8 cellular contexts compared by ENCODE assay signal in genomic region chr10:31320179-31320597, GRCh38. TPM values are rescaled to one million over a fixed set of nuclear protein-coding genes. Genes with fewer than 3 reads are reported as not detected.
DNase-seq lines count a peak whose midpoint lies in the region; ATAC-seq and TF ChIP-seq lines count a peak whose summit lies in the region.

No MANE protein-coding gene starts in this region.

- no peak for TF ChIP-seq POLR2A in ovary (IDR thresholded peaks at IDR 0.05)

- peaks cover 53% of the 10 kb centered on the region for H3K79me2 ChIP-seq in OCI-LY1 (ENCODE audit: insufficient read depth, low read length)

- DNase-seq in HAP-1 (ENCODE audit: low spot score in 2 of 2) (peak in 1 of 2 experiments; percentile 45), activated gamma-delta T cell treated with Interleukin-2 at 50 U/mL for 16 hours (peak; percentile 35), head of caudate nucleus (peak in 38 of 42 donors; percentile 4 to 64 (median 34)), ovary (peak; percentile 48 to 72 (median 63)), aorta (peak; percentile 70 to 81), NCI-H1930 (lab: John Stamatoyannopoulos, UW) (no peak)

- WGBS in ovary, 3 donors = 0 to 1% (median 1%) methylated on average over 28 to 39 of the region's 39 CpGs
- 0% methylated on average over 33 to 39 of the region's 39 CpGs for WGBS in aorta, 2 donors

- H3F3A ChIP-seq in OCI-LY1 (ENCODE audit: insufficient read depth, low read length) = no peaks in the 10 kb centered on the region

- H3K27me3 ChIP-seq in HAP-1 (ENCODE audit: low read depth) = no peaks in the 10 kb centered on the region
- no peaks in the 10 kb centered on the region for H3K27me3 ChIP-seq in OCI-LY1 (ENCODE audit: insufficient read depth, low read length)
- no peaks in the 10 kb centered on the region for H3K27me3 ChIP-seq in ovary
- no peaks in the 10 kb centered on the region for H3K27me3 ChIP-seq in aorta (ENCODE audit: control insufficient read depth in 1 of 2, insufficient read depth in 2 of 2, low read length in 1 of 2)

- TF ChIP-seq CTCF in OCI-LY1 (IDR thresholded peaks at IDR 0.05; ENCODE audit: low read length) = no peak
- TF ChIP-seq CTCF in ovary (IDR thresholded peaks at IDR 0.05) = no peak

- H3K4me1 ChIP-seq in HAP-1 = peaks cover 8% of the 10 kb centered on the region
- H3K4me1 ChIP-seq in OCI-LY1 (ENCODE audit: insufficient read depth, low read length, severe bottlenecking) = peaks cover 51% of the 10 kb centered on the region
- H3K4me1 ChIP-seq in ovary (ENCODE audit: insufficient read depth) = no peaks in the 10 kb centered on the region
- no peaks in the 10 kb centered on the region for H3K4me1 ChIP-seq in aorta (ENCODE audit: control insufficient read depth in 1 of 2, insufficient read depth in 2 of 2, low read length in 2 of 2)

- H3K4me3 ChIP-seq in GM08714 (ENCODE audit: low read length) (peak overlapping the region; percentile 92), HAP-1 (peak overlapping the region; percentile 88), OCI-LY1 (ENCODE audit: low read depth, low read length, poor library complexity, severe bottlenecking) (peak overlapping the region; percentile 91), ovary (peak overlapping the region; percentile 95), aorta (ENCODE audit: low read length in 2 of 2) (peak overlapping the region; percentile 90 to 93)

- H3K4me2 ChIP-seq in OCI-LY1 (ENCODE audit: low read length) = peak overlapping the region; percentile 84

- H3K9me3 ChIP-seq in HAP-1 (no peaks in the 10 kb centered on the region), OCI-LY1 (ENCODE audit: low read length) (no peaks in the 10 kb centered on the region), ovary (no peaks in the 10 kb centered on the region), aorta (ENCODE audit: control insufficient read depth, low read length) (no peaks in the 10 kb centered on the region)

- H2AFZ ChIP-seq in OCI-LY1 (ENCODE audit: low read length) = no peak overlapping the region

- peak overlapping the region; percentile 77 for H3K27ac ChIP-seq in OCI-LY1 (ENCODE audit: low read depth, low read length, poor library complexity, severe bottlenecking)
- peak overlapping the region; percentile 83 to 89 for H3K27ac ChIP-seq in ovary
- H3K27ac ChIP-seq in aorta (ENCODE audit: low read depth in 1 of 2, low read length in 2 of 2) = peak overlapping the region; percentile 80 to 89

- peak overlapping the region; percentile 87 for H3K9ac ChIP-seq in OCI-LY1 (ENCODE audit: low read length)

- no peaks in the 10 kb centered on the region for H3K9me2 ChIP-seq in OCI-LY1 (ENCODE audit: low read depth, low read length)

- intact Hi-C loops in head of caudate nucleus (cut with DNase I) (no loop called here), ovary (cut with DNase I) (no loop called here), aorta (cut with DNase I) (loop anchor here (10.0 kb wide), 4 partner anchors 75 to 485 kb away; no protein-coding TSS in a partner anchor)

- no peaks in the 10 kb centered on the region for H4K20me1 ChIP-seq in OCI-LY1 (ENCODE audit: insufficient read depth, low read length)

- in situ Hi-C loops in HAP-1 (cut with MboI; ENCODE audit: low sequenced_read_pairs) = no loop called here

- H3K36me3 ChIP-seq in HAP-1 (replicated peaks) = no peaks in the 10 kb centered on the region
- H3K36me3 ChIP-seq in OCI-LY1 (ENCODE audit: insufficient read depth, low read length) = no peaks in the 10 kb centered on the region
- H3K36me3 ChIP-seq in ovary = no peaks in the 10 kb centered on the region
- H3K36me3 ChIP-seq in aorta (ENCODE audit: control insufficient read depth in 1 of 2, insufficient read depth in 2 of 2, low read length in 1 of 2) = no peaks in the 10 kb centered on the region

- peak; percentile 8 for ATAC-seq in aorta (ENCODE audit: low FRiP score)

- no peak for TF ChIP-seq EP300 in ovary (IDR thresholded peaks at IDR 0.05)

RNA-seq across cellular contexts. Expression of gene ZEB1, which starts 1.2 kb away (rescaled TPM):
- total RNA-seq in ovary (10 to 100 TPM; 23.3 to 48.4 (median 40.7) TPM), aorta (100 to 1,000 TPM; 187 to 214 TPM)
- polyA plus RNA-seq in ovary (10 to 100 TPM; 11.0 to 26.8 TPM), aorta (100 to 1,000 TPM in 1 of 2 donors, 10 to 100 TPM in 1; 36.8 to 119 TPM)

Comparison
In these comparisons a context has a peak if more than half of its experiments do, and no peak if none do; other contexts are left out.
1. DNase-seq: peak in activated gamma-delta T cell treated with Interleukin-2 at 50 U/mL for 16 hours (single experiment), head of caudate nucleus (38 of 42), ovary (5 of 5) and aorta (2 of 2); none in NCI-H1930 (0 of 2).
2. intact Hi-C loops: an anchor here in aorta (10.0 kb wide); none called in head of caudate nucleus and ovary.
3. Peak in every context shown above with its lines, with median percentiles within 50 percentile points of each other: H3K4me3 ChIP-seq and H3K27ac ChIP-seq.